In the genomic region with DNA sequence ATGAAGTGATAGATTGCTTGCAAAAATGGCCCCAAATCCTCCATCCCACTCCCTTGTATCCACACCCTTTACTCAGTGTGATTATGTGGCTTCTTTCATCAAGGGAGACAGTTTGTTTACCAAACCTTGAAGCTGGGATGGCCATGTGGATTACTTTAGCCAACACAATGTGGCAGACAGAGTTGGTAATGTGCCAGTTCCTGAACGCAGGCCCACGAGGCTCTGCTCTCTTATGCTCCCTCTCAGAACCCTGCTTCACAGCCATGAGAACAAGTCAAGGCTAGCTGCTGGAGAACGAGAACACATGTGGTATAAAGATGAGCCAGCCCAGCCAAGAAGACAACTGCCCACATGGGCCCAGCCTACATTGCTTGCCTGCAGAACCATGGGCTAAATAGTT, we compare ENCODE assay signal across 22 cellular contexts.
DNase-seq lines count a peak whose midpoint lies in the region; ATAC-seq, FAIRE-seq and TF ChIP-seq lines count a peak whose summit lies in the region.
"Had no signal": no experiment of that assay in that cellular context is flagged by ENCODE, and none has a peak within 500 bp of the region (broad histone marks: within the 10 kb centered on the region; RNA-seq: fewer than 3 reads in every experiment).

No MANE protein-coding gene starts in this region.

- TF ChIP-seq EP300 in HepG2 (IDR thresholded peaks at IDR 0.05; ENCODE audit: low read depth in 2 of 2, low read length in 2 of 2) (no peak), HepG2 (CRISPR knock-in tag; IDR thresholded peaks at IDR 0.05; ENCODE audit: borderline replicate concordance) (no peak)

- in situ Hi-C loops in HepG2 (cut with HindIII; ENCODE audit: extremely low pct_ligation_motif_present, low pct_unique_long_range_greater_than_20kb) = no loop called here

- H3K36me3 ChIP-seq in HepG2 (replicated peaks in 1 of 2; ENCODE audit: control insufficient read depth in 1 of 2, insufficient read depth in 2 of 2, low read length in 2 of 2) = no peaks in the 10 kb centered on the region
- no peaks in the 10 kb centered on the region for H3K36me3 ChIP-seq in right lobe of liver
- H3K36me3 ChIP-seq: heart right ventricle, spleen, uterus had no signal

- no peak for FAIRE-seq in HepG2 (lab: Jason Lieb, UNC)

- H3K4me3 ChIP-seq in HepG2 (replicated peaks in 1 of 3; ENCODE audit: insufficient read depth in 1 of 3, low read depth in 2 of 3, low read length in 3 of 3) (no peak overlapping the region), right lobe of liver (no peak overlapping the region)
- H3K4me3 ChIP-seq: dorsolateral prefrontal cortex, heart right ventricle, spleen, uterus had no signal

- no peak for ATAC-seq in HepG2
- ATAC-seq in right lobe of liver = no peak
- no peak for ATAC-seq in foreskin keratinocyte
- ATAC-seq in HG03139 (IDR thresholded peaks at IDR 0.05; ENCODE audit: unreplicated experiment) = no peak
- ATAC-seq: activated CD8-positive, alpha-beta T cell treated with anti-CD3 and anti-CD28 coated beads for 36 hours; heart right ventricle; naive thymus-derived CD4-positive, alpha-beta T cell; stimulated activated naive B cell treated with anti-CD40 and anti-IgM and Interleukin-4, amounts not matched to agents 10 μg/mL and 1 μg/mL and 100 μg/mL, for 72 hours had no signal

- H3K4me1 ChIP-seq in HepG2 (ENCODE audit: insufficient read depth, low read length) (peaks cover 5% of the 10 kb centered on the region; the same call in 1 of the 2 replicates), right lobe of liver (peaks cover 0 to 8% (median 4%) of the 10 kb centered on the region in 4 donors), foreskin keratinocyte (no peaks in the 10 kb centered on the region)
- H3K4me1 ChIP-seq: heart right ventricle, spleen, uterus had no signal

- CTCF ChIA-PET in HepG2 (lab: Yijun Ruan, JAX; ENCODE audit: low intra/inter-chr PET ratio, low total read pairs) = no interaction called here

- no TSS peak for BruUV-seq in HepG2 (replicated peaks; lab: Mats Ljungman, UMichigan)

- intact Hi-C loops in HepG2 (cut with micrococcal nuclease; ENCODE audit: unreplicated experiment) (no loop called here), right lobe of liver (cut with DNase I) (no loop called here)

- TF ChIP-seq POLR2A in HepG2 (IDR thresholded peaks at IDR 0.05; ENCODE audit: insufficient read depth in 1 of 2, low read depth in 2 of 2, low read length in 2 of 2) = no peak
- no peak for TF ChIP-seq POLR2A in right lobe of liver (IDR thresholded peaks at IDR 0.05)

- H3K9me3 ChIP-seq in HepG2 (ENCODE audit: low read length) = no peaks in the 10 kb centered on the region
- H3K9me3 ChIP-seq in right lobe of liver = no peaks in the 10 kb centered on the region
- H3K9me3 ChIP-seq: uterus had no signal

- no peak overlapping the region for H2AFZ ChIP-seq in HepG2 (ENCODE audit: low read length)

- H3K4me2 ChIP-seq in HepG2 (ENCODE audit: low read depth, low read length) = no peak overlapping the region

- no peak overlapping the region for H3K27ac ChIP-seq in HepG2 (ENCODE audit: extremely low read length, insufficient read depth, low read length)
- no peak overlapping the region for H3K27ac ChIP-seq in right lobe of liver
- H3K27ac ChIP-seq in foreskin keratinocyte = no peak overlapping the region
- H3K27ac ChIP-seq: dorsolateral prefrontal cortex, heart right ventricle, spleen, uterus had no signal

- no peak for TF ChIP-seq CTCF in HepG2 (CRISPR knock-in tag; IDR thresholded peaks at IDR 0.05)
- TF ChIP-seq CTCF in right lobe of liver (IDR thresholded peaks at IDR 0.05) = no peak
- no peak for TF ChIP-seq CTCF in foreskin keratinocyte (conservative IDR thresholded peaks at IDR 0.05)

- DNase-seq in HepG2 (ENCODE audit: low spot score) = no peak
- DNase-seq in right lobe of liver = no peak
- peak; percentile 39 for DNase-seq in NCI-H345 treated with DMSO at 0.1 percent for 48 hours (lab: John Stamatoyannopoulos, UW; ENCODE audit: unreplicated experiment)
- peak; percentile 34 to 54 for DNase-seq in foreskin keratinocyte
- no peak for DNase-seq in T-helper 2 cell
- no peak for DNase-seq in NCI-H524 (lab: John Stamatoyannopoulos, UW)
- DNase-seq: activated CD4-positive, CD25-positive, alpha-beta regulatory T cell treated with anti-CD3 and anti-CD28 coated beads, Interleukin-2, amount 50 U/mL, for 72 hours; activated CD8-positive, alpha-beta T cell treated with anti-CD3 and anti-CD28 coated beads for 36 hours; activated naive CD8-positive, alpha-beta T cell treated with anti-CD3 and anti-CD28 coated beads for 36 hours; C1 segment of cervical spinal cord; dorsolateral prefrontal cortex; heart right ventricle; KBM-7; MM.1S; naive thymus-derived CD4-positive, alpha-beta T cell; NCI-H1694 treated with DMSO at 0.1 percent for 48 hours; occipital lobe; spleen; stimulated activated CD4-positive, alpha-beta T cell treated with anti-CD3 and anti-CD28 coated beads, Interleukin-2, amount 100 ng/mL, for 48 hours; stimulated activated naive B cell treated with anti-CD40 and anti-IgM and Interleukin-4, amounts not matched to agents 10 μg/mL and 1 μg/mL and 100 μg/mL, for 72 hours; uterus had no signal

- POLR2A ChIA-PET in HepG2 (lab: Yijun Ruan, JAX) = no interaction called here

- H3K79me2 ChIP-seq in HepG2 (ENCODE audit: insufficient read depth, low read length) = no peaks in the 10 kb centered on the region

- TF ChIP-seq RAD21 in HepG2 (CRISPR knock-in tag; IDR thresholded peaks at IDR 0.05) = no peak

- 0% methylated on average over 1 of the region's 3 CpGs for WGBS in HepG2 (ENCODE audit: low lambda C conversion rate)
- 43% methylated on average over 3 of the region's 3 CpGs for WGBS in right lobe of liver (ENCODE audit: insufficient coverage, low coverage, low lambda C conversion rate, missing lambda C conversion rate)

- H3K9ac ChIP-seq in HepG2 (ENCODE audit: insufficient read depth, low read depth, low read length) = no peak overlapping the region

- H4K20me1 ChIP-seq in HepG2 (ENCODE audit: insufficient read depth, low read length) = no peaks in the 10 kb centered on the region

- H3K27me3 ChIP-seq in HepG2 (ENCODE audit: control insufficient read depth in 1 of 2, insufficient read depth in 2 of 2, low read length in 2 of 2) (peaks cover 0 to 9% of the 10 kb centered on the region in 2 experiments; a peak in 2 of 5 replicates), right lobe of liver (no peaks in the 10 kb centered on the region), foreskin keratinocyte (peaks cover 11% of the 10 kb centered on the region)
- H3K27me3 ChIP-seq: spleen, uterus had no signal

TF ChIP-seq in HepG2, 621 proteins besides CTCF, POLR2A, EP300 and RAD21:
- no peak for TF ChIP-seq NFATC3 (CRISPR knock-in tag; IDR thresholded peaks at IDR 0.05)
- TF ChIP-seq FOXA3 (CRISPR knock-in tag; IDR thresholded peaks at IDR 0.05) = 0 out of 2 replicates have a peak, but pooled peaks have one; percentile 9
- TF ChIP-seq ZNF644 (CRISPR knock-in tag; IDR thresholded peaks at IDR 0.05; ENCODE audit: low read depth) = peak; percentile 65; the same call in 1 of the 2 replicates
TF ChIP-seq in HepG2: peak in this region for 2.

Comparison
In these comparisons a context has a peak if more than half of its experiments do, and no peak if none do; other contexts are left out.
1. DNase-seq: peak in NCI-H345 treated with DMSO at 0.1 percent for 48 hours (single experiment) and foreskin keratinocyte (2 of 2); none in HepG2 (single experiment), right lobe of liver (0 of 3), T-helper 2 cell (0 of 5) and NCI-H524 (0 of 2).